In genomic region chr16:55710466-55710865, GRCh38 we compare ENCODE assay signal across 1 cellular context.
TF ChIP-seq lines count a peak whose summit lies in the region.

No MANE protein-coding gene starts in this region.

TF ChIP-seq in HCT116, 20 proteins besides CTCF, POLR2A, EP300 and RAD21:
- no peak for TF ChIP-seq POLR2AphosphoS5 (IDR thresholded peaks at IDR 0.05; ENCODE audit: low read depth, low read length)
- TF ChIP-seq REST (IDR thresholded peaks at IDR 0.05; ENCODE audit: low read depth), result peak; percentile 61
TF ChIP-seq in HCT116: peak in this region for 1.
